Comparison of ENCODE assay signal across 13 cellular contexts in genomic region chr16:19135896-19136438, GRCh38. TPM values are rescaled to one million over a fixed set of nuclear protein-coding genes. Genes with fewer than 3 reads are reported as not detected.
DNase-seq lines count a peak whose midpoint lies in the region; ATAC-seq, FAIRE-seq and TF ChIP-seq lines count a peak whose summit lies in the region.
"Had no signal": no experiment of that assay in that cellular context is flagged by ENCODE, and none has a peak within 500 bp of the region (broad histone marks: within the 10 kb centered on the region; RNA-seq: fewer than 3 reads in every experiment).

No MANE protein-coding gene starts in this region.

- no peak overlapping the region for H2BK120ac ChIP-seq in mesenchymal stem cell (ENCODE audit: low read depth, low read length)

- intact Hi-C loops in K562 (cut with micrococcal nuclease) = no loop called here

- H2BK12ac ChIP-seq in mesenchymal stem cell (ENCODE audit: low read length in 2 of 2) = peak overlapping the region; percentile 80 to 85

- TF ChIP-seq POLR2A in K562 (conservative IDR thresholded peaks at IDR 0.05) = no peak

- DNase-seq in Caki2 (ENCODE audit: low read depth) (peak; percentile 46), NCI-H146 (lab: John Stamatoyannopoulos, UW) (peak; percentile 77), K562 (ENCODE audit: extremely low read depth in 1 of 4, low spot score in 3 of 4) (peak; percentile 59 to 67 (median 64)), mesenchymal stem cell (no peak), HuH-7.5 (ENCODE audit: low spot score) (no peak), middle frontal gyrus (ENCODE audit: extremely low spot score, low spot score) (no peak)
- DNase-seq: activated naive CD8-positive, alpha-beta T cell treated with anti-CD3 and anti-CD28 coated beads for 36 hours; CD8-positive, alpha-beta memory T cell; NCI-H187; stimulated activated CD4-positive, alpha-beta T cell treated with anti-CD3 and anti-CD28 coated beads, Interleukin-4, amount 100 ng/mL, for 4 hours had no signal

- H3K4me1 ChIP-seq in K562 (replicated peaks in 1 of 2; ENCODE audit: control insufficient read depth in 2 of 2, insufficient read depth in 2 of 2, low read length in 2 of 2) (peaks cover 14 to 22% of the 10 kb centered on the region in 2 experiments), mesenchymal stem cell (ENCODE audit: control insufficient read depth, insufficient read depth, low read depth, low read length) (peaks cover 17% of the 10 kb centered on the region)

- H3K9ac ChIP-seq in K562 (ENCODE audit: insufficient read depth in 1 of 2, low read depth in 2 of 2, low read length in 2 of 2) = peak overlapping the region in 1 of 2 experiments; percentile 37; a peak in 2 of 4 replicates
- no peak overlapping the region for H3K9ac ChIP-seq in mesenchymal stem cell (ENCODE audit: low read length)

- in situ Hi-C loops in Caki2 (cut with HindIII; ENCODE audit: low pct_unique_long_range_greater_than_20kb, low sequenced_read_pairs) (no loop called here), K562 (cut with MboI) (no loop called here)

- no peaks in the 10 kb centered on the region for H3K9me1 ChIP-seq in K562 (ENCODE audit: control insufficient read depth, insufficient read depth, low read length)

- H3K4ac ChIP-seq in mesenchymal stem cell (ENCODE audit: low read depth in 1 of 2, low read length in 2 of 2) = peak overlapping the region in 1 of 2 experiments; percentile 65

- no peak overlapping the region for H3K23ac ChIP-seq in mesenchymal stem cell (ENCODE audit: low read length in 2 of 2)

- no peaks in the 10 kb centered on the region for H4K20me1 ChIP-seq in K562 (replicated peaks; ENCODE audit: control insufficient read depth, insufficient read depth, low read length)

- H4K91ac ChIP-seq in mesenchymal stem cell (ENCODE audit: low read length) = peak overlapping the region; percentile 67

- TF ChIP-seq CTCF in K562 (IDR thresholded peaks at IDR 0.05 in 2 of 3, conservative IDR thresholded peaks at IDR 0.05 in 1 of 3; ENCODE audit: insufficient read depth in 2 of 3, low read depth in 1 of 3, low read length in 3 of 3) = no peak

- H3K36me3 ChIP-seq in K562 (ENCODE audit: control insufficient read depth, insufficient read depth, low read length) (no peaks in the 10 kb centered on the region), mesenchymal stem cell (ENCODE audit: control insufficient read depth in 1 of 2, insufficient read depth in 2 of 2, low read depth in 1 of 2, low read length in 2 of 2) (no peaks in the 10 kb centered on the region)
- H3K36me3 ChIP-seq: suprapubic skin had no signal

- no peaks in the 10 kb centered on the region for H3K79me1 ChIP-seq in mesenchymal stem cell (replicated peaks; ENCODE audit: low read length, poor library complexity, severe bottlenecking)

- peak overlapping the region; percentile 60 to 80 for H3K18ac ChIP-seq in mesenchymal stem cell (ENCODE audit: low read depth in 1 of 2, low read length in 2 of 2)

- CTCF ChIA-PET in K562 (lab: Yijun Ruan, JAX; ENCODE audit: low intra/inter-chr PET ratio) = no interaction called here

- H3K14ac ChIP-seq in mesenchymal stem cell (ENCODE audit: low read length in 2 of 2) = no peak overlapping the region

- no peak overlapping the region for H2BK5ac ChIP-seq in mesenchymal stem cell (ENCODE audit: low read depth, low read length, poor library complexity, severe bottlenecking)

- POLR2A ChIA-PET in K562 (lab: Yijun Ruan, JAX) = interaction anchor here (0.5 to 3.2 kb wide), 5 partner anchors 9 to 349 kb away, joined by 3 to 13 read pairs (median 4); no protein-coding TSS in a partner anchor

- H3K27me3 ChIP-seq in K562 (ENCODE audit: control insufficient read depth in 2 of 2, insufficient read depth in 2 of 2, low read length in 2 of 2) (no peaks in the 10 kb centered on the region; a peak in 1 of 5 replicates), mesenchymal stem cell (ENCODE audit: control insufficient read depth in 1 of 2, insufficient read depth in 1 of 2, low read length in 2 of 2) (no peaks in the 10 kb centered on the region)
- H3K27me3 ChIP-seq: suprapubic skin had no signal

- no TSS peak for BruUV-seq in K562 (replicated peaks; lab: Mats Ljungman, UMichigan)

- H2BK15ac ChIP-seq in mesenchymal stem cell (ENCODE audit: low read depth, poor library complexity, severe bottlenecking) = peak overlapping the region; percentile 99

- H3K27ac ChIP-seq in K562 (ENCODE audit: extremely low read depth, low read depth, low read length) (no peak overlapping the region), mesenchymal stem cell (ENCODE audit: low read length, poor library complexity, severe bottlenecking) (no peak overlapping the region)

- H3K4me2 ChIP-seq in K562 (ENCODE audit: insufficient read depth, low read length) (peak overlapping the region; percentile 59), mesenchymal stem cell (ENCODE audit: low read length, poor library complexity, severe bottlenecking) (no peak overlapping the region)

- no peak for TF ChIP-seq EP300 in K562 (IDR thresholded peaks at IDR 0.05; ENCODE audit: low read length)

- H3K9me3 ChIP-seq in K562 (replicated peaks; ENCODE audit: control insufficient read depth, insufficient read depth, low read depth, low read length) (no peaks in the 10 kb centered on the region), mesenchymal stem cell (ENCODE audit: control insufficient read depth, low read length) (no peaks in the 10 kb centered on the region)
- H3K9me3 ChIP-seq: suprapubic skin had no signal

- TF ChIP-seq RAD21 in K562 (CRISPR knock-in tag; conservative IDR thresholded peaks at IDR 0.05 in 1 of 2, IDR thresholded peaks at IDR 0.05 in 1 of 2) = no peak

- H4K8ac ChIP-seq in mesenchymal stem cell (ENCODE audit: low read length) = no peak overlapping the region

- H3K79me2 ChIP-seq in K562 (ENCODE audit: control insufficient read depth, insufficient read depth, low read length) = no peaks in the 10 kb centered on the region

- H3K4me3 ChIP-seq in K562 = no peak overlapping the region
- H3K4me3 ChIP-seq in mesenchymal stem cell (ENCODE audit: insufficient read depth in 1 of 2, low read depth in 1 of 2, low read length in 2 of 2) = no peak overlapping the region
- H3K4me3 ChIP-seq: suprapubic skin had no signal

- FAIRE-seq in K562 (lab: Jason Lieb, UNC) = peak; percentile 42

- H2AFZ ChIP-seq in K562 (ENCODE audit: low read depth, low read length) (no peak overlapping the region), mesenchymal stem cell (ENCODE audit: low read depth, low read length) (no peak overlapping the region)

- ATAC-seq in K562 = peak; percentile 78
- ATAC-seq in GM21723 (IDR thresholded peaks at IDR 0.05; ENCODE audit: unreplicated experiment) = no peak
- no peak for ATAC-seq in GM21529 (IDR thresholded peaks at IDR 0.05; ENCODE audit: unreplicated experiment)

- 0% methylated on average over 6 of the region's 7 CpGs for WGBS in K562 (ENCODE audit: insufficient coverage, low coverage, missing lambda C conversion rate)
- WGBS in mesenchymal stem cell = 36% methylated on average over 7 of the region's 7 CpGs

- no peak overlapping the region for H2AK5ac ChIP-seq in mesenchymal stem cell (ENCODE audit: low read length, severe bottlenecking)

TF ChIP-seq in K562, 482 proteins besides CTCF, POLR2A, EP300 and RAD21 (continues in another document):
- TF ChIP-seq FOXP1 (CRISPR knock-in tag; IDR thresholded peaks at IDR 0.05) (no peak), HEY1 (CRISPR knock-in tag; IDR thresholded peaks at IDR 0.05; ENCODE audit: borderline replicate concordance) (no peak)

RNA-seq across cellular contexts. Expression of gene ITPRIPL2, which starts 22.2 kb away (rescaled TPM):
- 19.7 and 29.0 TPM in 2 replicates for total RNA-seq in Caki2 (2014; rRNA removed; shearing (Covaris generic); ENCODE audit: low replicate concordance)
- 1.7 and 2.8 TPM in 2 replicates for total RNA-seq in K562 (2011; cell fraction: chromatin; rRNA removed; ENCODE audit: low replicate concordance)
- 2.4 and 2.8 TPM in 2 replicates for total RNA-seq in K562 (2011; cell fraction: nucleolus; rRNA removed)
- total RNA-seq in K562 (2011; cell fraction: nucleoplasm; rRNA removed) = 2.9 and 4.4 TPM in 2 replicates
- total RNA-seq in K562 (2014; rRNA removed) (0.64 and 1.4 TPM in 2 replicates), K562 (2014; rRNA removed; fragmentation: Illumina TruSeq; extraction: Trizol) (0.76 and 0.80 TPM in 2 replicates), K562 (2015; rRNA removed; fragmentation: Illumina TruSeq; extraction: Trizol) (0.58 and 0.75 TPM in 2 replicates), K562 (2021) (2.1 and 2.2 TPM in 2 replicates)
- polyA plus RNA-seq in K562 (2011; rRNA removed) (0.65 and 0.77 TPM in 2 replicates), K562 (2014; fragmentation: Illumina TruSeq; extraction: Trizol) (0.48 and 0.54 TPM in 2 replicates), K562 (2014; fragmentation: Nextera tagmentation; extraction: Ambion mirVana) (under 1 TPM; 0.04 to 0.11 TPM), K562 (2014; rRNA removed) (0.45 and 1.3 TPM in 2 replicates)
- 0.65 and 1.1 TPM in 2 replicates for polyA plus RNA-seq in K562 (2011; cell fraction: cytosol; rRNA removed)
- polyA plus RNA-seq in K562 (2011; cell fraction: nucleus; rRNA removed) = 0.66 and 1.5 TPM in 2 replicates
- polyA plus RNA-seq in K562 (2012) = 0.74 and 1.3 TPM in 2 replicates
- polyA minus RNA-seq in K562 (2011; rRNA and poly(A)+ RNA removed) = 1.0 and 1.2 TPM in 2 replicates
- polyA minus RNA-seq in K562 (2011; cell fraction: cytosol; rRNA and poly(A)+ RNA removed) = 1.2 and 1.8 TPM in 2 replicates
- 1.2 and 1.8 TPM in 2 replicates for polyA minus RNA-seq in K562 (2011; cell fraction: nucleus; rRNA and poly(A)+ RNA removed)
- polyA plus RNA-seq in mesenchymal stem cell (2013, experiment 1 of 2) = 33.8 TPM
- 33.2 TPM for polyA plus RNA-seq in mesenchymal stem cell (2013, experiment 2 of 2)

RNA-seq across cellular contexts. Expression of gene SYT17, which starts 32.1 kb away (rescaled TPM):
- total RNA-seq in Caki2 (2014; rRNA removed; shearing (Covaris generic); ENCODE audit: low replicate concordance) = 9.9 and 15.1 TPM in 2 replicates
- total RNA-seq in K562 (2011; cell fraction: chromatin; rRNA removed; ENCODE audit: low replicate concordance) = not detected in 2 replicates
- not detected in 2 replicates for total RNA-seq in K562 (2011; cell fraction: nucleolus; rRNA removed)
- not detected in 2 replicates for total RNA-seq in K562 (2011; cell fraction: nucleoplasm; rRNA removed)
- not detected in 2 replicates for total RNA-seq in K562 (2014; rRNA removed)
- total RNA-seq in K562 (2014; rRNA removed; fragmentation: Illumina TruSeq; extraction: Trizol) = not detected in 2 replicates
- total RNA-seq in K562 (2015; rRNA removed; fragmentation: Illumina TruSeq; extraction: Trizol) = not detected in 2 replicates
- not detected in 2 replicates for total RNA-seq in K562 (2021)
- not detected in 2 replicates for polyA plus RNA-seq in K562 (2011; rRNA removed)
- polyA plus RNA-seq in K562 (2011; cell fraction: cytosol; rRNA removed) = not detected in 2 replicates
- not detected in 2 replicates for polyA plus RNA-seq in K562 (2011; cell fraction: nucleus; rRNA removed)
- 0.11 TPM in 1 of 2 replicates, not detected in the other for polyA plus RNA-seq in K562 (2012)
- not detected in 2 replicates for polyA plus RNA-seq in K562 (2014; fragmentation: Illumina TruSeq; extraction: Trizol)
- not detected for polyA plus RNA-seq in K562 (2014; fragmentation: Nextera tagmentation; extraction: Ambion mirVana)
- not detected in 2 replicates for polyA plus RNA-seq in K562 (2014; rRNA removed)
- not detected in 2 replicates for polyA minus RNA-seq in K562 (2011; rRNA and poly(A)+ RNA removed)
- polyA minus RNA-seq in K562 (2011; cell fraction: cytosol; rRNA and poly(A)+ RNA removed) = not detected in 2 replicates
- not detected in 2 replicates for polyA minus RNA-seq in K562 (2011; cell fraction: nucleus; rRNA and poly(A)+ RNA removed)
- 5.4 TPM for polyA plus RNA-seq in mesenchymal stem cell (2013, experiment 1 of 2)
- 5.0 TPM for polyA plus RNA-seq in mesenchymal stem cell (2013, experiment 2 of 2)
- total RNA-seq: CD8-positive, alpha-beta memory T cell had no signal
- polyA plus RNA-seq: CD8-positive, alpha-beta memory T cell had no signal

Comparison
In these comparisons a context has a peak if more than half of its experiments do, and no peak if none do; other contexts are left out.
1. DNase-seq: peak in Caki2 (single experiment), NCI-H146 (single experiment) and K562 (4 of 4); none in mesenchymal stem cell (single experiment), HuH-7.5 (single experiment) and middle frontal gyrus (single experiment).